12 cellular contexts compared by ENCODE assay signal in genomic region chr7:55304363-55304762, GRCh38.
"Had no signal": no experiment of that assay in that cellular context is flagged by ENCODE, and none has a peak within 500 bp of the region (broad histone marks: within the 10 kb centered on the region; RNA-seq: fewer than 3 reads in every experiment).

No MANE protein-coding gene starts in this region.

- H3K4me3 Mint-ChIP-seq: activated naive CD4-positive, alpha-beta T cell treated with anti-CD3 and anti-CD28 coated beads, Interleukin-2, amount 50 U/mL, for 24 hours; stimulated activated naive CD8-positive, alpha-beta T cell treated with anti-CD3 and anti-CD28 coated beads, Interleukin-15, amount 100 ng/mL, for 72 hours; T-helper 2 cell treated with Interferon-gamma antibody and Interleukin-4, amounts not matched to agents 5 μg/mL and 100 μg/mL, for 36 hours had no signal

- DNase-seq: activated CD4-positive, alpha-beta T cell treated with anti-CD3 and anti-CD28 coated beads, Interleukin-2, amount 50 U/mL, for 1 hour; brain microvascular endothelial cell; pancreas; stimulated activated CD4-positive, alpha-beta T cell treated with anti-CD3 and anti-CD28 coated beads, Interleukin-4, amount 100 ng/mL, for 1 hour; stimulated activated naive CD8-positive, alpha-beta T cell treated with anti-CD3 and anti-CD28 coated beads, Interleukin-15, amount 100 ng/mL, for 72 hours had no signal

- H3K36me3 Mint-ChIP-seq: activated naive CD4-positive, alpha-beta T cell treated with anti-CD3 and anti-CD28 coated beads, Interleukin-2, amount 50 U/mL, for 24 hours had no signal

- H3K27ac Mint-ChIP-seq: activated naive CD4-positive, alpha-beta T cell treated with anti-CD3 and anti-CD28 coated beads, Interleukin-2, amount 50 U/mL, for 24 hours; activated T-helper 2 cell treated with anti-CD3 and anti-CD28 coated beads, Interferon-gamma antibody, Interleukin-2, Interleukin-4, amounts not matched to agents 10 μg/mL and 5 μg/mL and 100 μg/mL, durations not matched to agents 14 hours and 24 hours and 36 hours; stimulated activated naive CD8-positive, alpha-beta T cell treated with anti-CD3 and anti-CD28 coated beads, Interleukin-15, amount 100 ng/mL, for 72 hours; T-helper 2 cell treated with Interferon-gamma antibody and Interleukin-4, amounts not matched to agents 5 μg/mL and 100 μg/mL, for 36 hours had no signal

- ATAC-seq: pancreas; stimulated activated naive CD8-positive, alpha-beta T cell treated with anti-CD3 and anti-CD28 coated beads, Interleukin-15, amount 100 ng/mL, for 72 hours had no signal

- H3K27me3 ChIP-seq: hepatocyte, pancreas had no signal

- H3K9me3 Mint-ChIP-seq: activated naive CD4-positive, alpha-beta T cell treated with anti-CD3 and anti-CD28 coated beads, Interleukin-2, amount 50 U/mL, for 24 hours; activated T-helper 2 cell treated with anti-CD3 and anti-CD28 coated beads, Interferon-gamma antibody, Interleukin-2, Interleukin-4, amounts not matched to agents 10 μg/mL and 5 μg/mL and 100 μg/mL, durations not matched to agents 14 hours and 24 hours and 36 hours; stimulated activated naive CD8-positive, alpha-beta T cell treated with anti-CD3 and anti-CD28 coated beads, Interleukin-15, amount 100 ng/mL, for 72 hours; T-helper 2 cell treated with Interferon-gamma antibody and Interleukin-4, amounts not matched to agents 5 μg/mL and 100 μg/mL, for 36 hours had no signal

- H3K4me3 ChIP-seq: hepatocyte, pancreas, thoracic aorta had no signal

- H3K36me3 ChIP-seq: brain microvascular endothelial cell, pancreas, thoracic aorta had no signal

- FAIRE-seq: colon, endothelial cell of umbilical vein, pancreas had no signal

- H3K4me1 Mint-ChIP-seq: activated naive CD4-positive, alpha-beta T cell treated with anti-CD3 and anti-CD28 coated beads, Interleukin-2, amount 50 U/mL, for 24 hours had no signal
